Comparison of ENCODE assay signal across 7 cellular contexts in the genomic region with DNA sequence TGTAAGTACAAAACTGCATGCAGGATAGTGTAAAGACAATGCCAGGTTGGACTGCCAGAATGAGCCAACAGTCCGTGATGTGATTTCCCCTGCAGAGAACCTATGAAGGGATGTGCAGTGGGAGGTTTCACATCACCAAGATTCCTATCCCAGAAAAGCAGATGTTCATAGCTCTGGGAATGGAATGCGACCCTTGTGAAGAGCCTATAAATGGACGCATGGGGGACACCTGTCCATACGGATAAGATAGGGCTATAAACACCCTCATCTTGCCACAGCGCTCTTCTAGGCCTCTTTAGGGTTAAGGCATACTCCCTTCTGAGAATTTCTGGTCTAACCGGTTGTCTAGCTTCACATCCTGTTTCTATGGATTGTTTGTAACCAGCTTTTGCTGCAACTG.
DNase-seq lines count a peak whose midpoint lies in the region; ATAC-seq and TF ChIP-seq lines count a peak whose summit lies in the region.
"Not testable (repeated sequence)": the region's sequence is repeated elsewhere in the genome, so short reads cannot be mapped to it uniquely, and the experiment has no call there.

No MANE protein-coding gene starts in this region.

- H3K27ac Mint-ChIP-seq in type B pancreatic cell, result peak overlapping the region; percentile 71

- intact Hi-C loops in left colon (cut with DNase I, micrococcal nuclease), result not testable (repeated sequence)

- H3K9me3 ChIP-seq in SJCRH30 (replicated peaks), result not testable (repeated sequence)

- H3K27me3 Mint-ChIP-seq in type B pancreatic cell, result not testable (repeated sequence)

- not testable (repeated sequence) for H3K36me3 ChIP-seq in SJCRH30

- H3K36me3 Mint-ChIP-seq in type B pancreatic cell, result not testable (repeated sequence)

- ATAC-seq in left colon, result peak; percentile 34

- not testable (repeated sequence) for TF ChIP-seq CTCF in epithelial cell of esophagus (IDR thresholded peaks at IDR 0.05; ENCODE audit: insufficient read depth, low read depth, low read length, missing control alignments); type B pancreatic cell (conservative IDR thresholded peaks at IDR 0.05)

- H3K4me3 ChIP-seq in SJCRH30; epithelial cell of esophagus (ENCODE audit: low read length): not testable (repeated sequence)

- peak; percentile 75 for DNase-seq in DMS53 (lab: John Stamatoyannopoulos, UW)
- DNase-seq in NCI-H1417 (lab: John Stamatoyannopoulos, UW), result peak in 2 of 3 experiments; percentile 57 to 73
- peak; percentile 44 for DNase-seq in NCI-H510A treated with DMSO at 0.1 percent for 48 hours (lab: John Stamatoyannopoulos, UW)
- peak; percentile 11 to 37 for DNase-seq in SJCRH30
- peak; percentile 42 for DNase-seq in epithelial cell of esophagus (ENCODE audit: low read depth)
- DNase-seq in left colon; type B pancreatic cell (ENCODE audit: extremely low spot score, unreplicated experiment): not testable (repeated sequence)

- H3K27me3 ChIP-seq in SJCRH30, result not testable (repeated sequence)

- not testable (repeated sequence) for H3K4me1 Mint-ChIP-seq in type B pancreatic cell (ENCODE audit: unreplicated experiment)

- not testable (repeated sequence) for H3K27ac ChIP-seq in SJCRH30

- not testable (repeated sequence) for H3K4me1 ChIP-seq in SJCRH30

- H3K4me3 Mint-ChIP-seq in type B pancreatic cell, result peak overlapping the region; percentile 47

- H3K9me3 Mint-ChIP-seq in type B pancreatic cell, result peaks cover 11% of the 10 kb centered on the region
